ENCODE assay signal across 26 cellular contexts in genomic region chrX:153741446-153741845, GRCh38. TPM values are rescaled to one million over a fixed set of nuclear protein-coding genes. Genes with fewer than 3 reads are reported as not detected.
"Had no signal": no experiment of that assay in that cellular context is flagged by ENCODE, and none has a peak within 500 bp of the region (broad histone marks: within the 10 kb centered on the region; RNA-seq: fewer than 3 reads in every experiment).

No MANE protein-coding gene starts in this region.

- H3K4me1 ChIP-seq: neural progenitor cell, parathyroid adenoma, psoas muscle had no signal

- H3K36me3 ChIP-seq: neural progenitor cell had no signal

- H3K36me3 Mint-ChIP-seq: natural killer cell, neural progenitor cell had no signal

- H3K27ac Mint-ChIP-seq: activated naive CD4-positive, alpha-beta T cell treated with anti-CD3 and anti-CD28 coated beads for 36 hours; activated naive CD8-positive, alpha-beta T cell treated with anti-CD3 and anti-CD28 coated beads, Interleukin-2, amount 50 U/mL, for 24 hours; natural killer cell; neural progenitor cell had no signal

- H3K9me3 ChIP-seq: gastrocnemius medialis, psoas muscle, tibial nerve had no signal

- H3K27me3 ChIP-seq: gastrocnemius medialis, neural progenitor cell, tibial nerve had no signal

- H3K9me3 Mint-ChIP-seq: activated naive CD4-positive, alpha-beta T cell treated with anti-CD3 and anti-CD28 coated beads for 36 hours; activated naive CD8-positive, alpha-beta T cell treated with anti-CD3 and anti-CD28 coated beads, Interleukin-2, amount 50 U/mL, for 24 hours; activated T-cell treated with anti-CD3 and anti-CD28 coated beads, Interleukin-2, amount 50 U/mL, for 4 hours; effector memory CD8-positive, alpha-beta T cell; natural killer cell; T-cell had no signal

- DNase-seq: activated CD4-positive, alpha-beta T cell treated with anti-CD3 and anti-CD28 coated beads for 1 hour; activated CD4-positive, alpha-beta T cell treated with anti-CD3 and anti-CD28 coated beads, Interleukin-2, amount 50 U/mL, for 48 hours; activated effector memory CD4-positive, alpha-beta T cell treated with Interleukin-2 at 50 U/mL for 16 hours; activated naive CD4-positive, alpha-beta T cell treated with anti-CD3 and anti-CD28 coated beads for 36 hours; activated naive CD8-positive, alpha-beta T cell treated with anti-CD3 and anti-CD28 coated beads, Interleukin-2, amount 50 U/mL, for 24 hours; activated T-cell treated with anti-CD3 and anti-CD28 coated beads, Interleukin-2, amount 50 U/mL, for 4 hours; amygdala; caudate nucleus; cortex of kidney; effector memory CD8-positive, alpha-beta T cell; erythroblast; gastrocnemius medialis; kidney; left colon; midbrain; natural killer cell; occipital lobe; psoas muscle; stimulated activated CD4-positive, alpha-beta T cell treated with anti-CD3 and anti-CD28 coated beads, Interleukin-15, amount 100 ng/mL, for 24 hours; stimulated activated CD4-positive, alpha-beta T cell treated with anti-CD3 and anti-CD28 coated beads, Interleukin-2, amount 100 ng/mL, for 24 hours; stimulated activated naive CD4-positive, alpha-beta T cell; T-cell had no signal

- H3K27ac ChIP-seq: gastrocnemius medialis, neural progenitor cell, parathyroid adenoma, psoas muscle, tibial nerve had no signal

- H3K4me3 Mint-ChIP-seq: activated naive CD4-positive, alpha-beta T cell treated with anti-CD3 and anti-CD28 coated beads for 36 hours; activated naive CD8-positive, alpha-beta T cell treated with anti-CD3 and anti-CD28 coated beads, Interleukin-2, amount 50 U/mL, for 24 hours; activated T-cell treated with anti-CD3 and anti-CD28 coated beads, Interleukin-2, amount 50 U/mL, for 4 hours; natural killer cell; neural progenitor cell had no signal

- ATAC-seq: activated naive CD8-positive, alpha-beta T cell treated with anti-CD3 and anti-CD28 coated beads, Interleukin-2, amount 50 U/mL, for 24 hours; activated T-cell treated with anti-CD3 and anti-CD28 coated beads, Interleukin-2, amount 50 U/mL, for 4 hours; effector memory CD8-positive, alpha-beta T cell; gastrocnemius medialis; left colon; natural killer cell; psoas muscle; T-cell had no signal

- H3K4me3 ChIP-seq: gastrocnemius medialis, neural progenitor cell, psoas muscle, smooth muscle cell, tibial nerve had no signal

RNA-seq across cellular contexts. Expression of gene SRPK3, which starts 39.4 kb away (rescaled TPM):
- total RNA-seq: activated naive CD4-positive, alpha-beta T cell treated with anti-CD3 and anti-CD28 coated beads for 36 hours; activated T-cell treated with anti-CD3 and anti-CD28 coated beads, Interleukin-2, amount 50 U/mL, for 4 hours; natural killer cell; smooth muscle cell; T-cell had no signal
